In the genomic region with DNA sequence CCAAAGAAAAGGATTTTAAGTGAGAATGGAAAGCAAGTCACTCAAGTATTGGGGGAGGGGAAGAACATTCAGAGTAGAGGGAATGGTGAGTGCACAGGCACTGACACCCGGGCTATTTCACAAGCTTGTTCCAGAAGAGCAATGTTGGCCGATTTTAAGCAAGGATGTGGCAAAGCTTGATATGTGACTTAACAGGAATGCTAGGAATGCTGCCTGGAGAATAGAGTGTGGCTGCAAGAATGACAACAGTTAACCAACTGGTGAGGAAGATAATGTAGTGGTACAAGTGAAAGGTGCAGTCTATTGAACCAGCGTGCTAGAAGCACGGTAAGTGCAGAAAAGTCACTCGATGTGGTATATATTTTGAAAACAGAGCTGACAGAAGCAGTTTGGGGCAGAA, we compare ENCODE assay signal across 11 cellular contexts. TPM values are rescaled to one million over a fixed set of nuclear protein-coding genes. Genes with fewer than 3 reads are reported as not detected.
DNase-seq lines count a peak whose midpoint lies in the region; ATAC-seq and TF ChIP-seq lines count a peak whose summit lies in the region.
"Had no signal": no experiment of that assay in that cellular context is flagged by ENCODE, and none has a peak within 500 bp of the region (broad histone marks: within the 10 kb centered on the region; RNA-seq: fewer than 3 reads in every experiment).

No MANE protein-coding gene starts in this region.

- H2AFZ ChIP-seq in mesenchymal stem cell (ENCODE audit: low read depth, low read length) = no peak overlapping the region

- no peaks in the 10 kb centered on the region for H3K36me3 ChIP-seq in mesenchymal stem cell (ENCODE audit: control insufficient read depth in 1 of 2, insufficient read depth in 2 of 2, low read depth in 1 of 2, low read length in 2 of 2)
- no peaks in the 10 kb centered on the region for H3K36me3 ChIP-seq in prostate gland

- intact Hi-C loops in CD4-positive, alpha-beta T cell (cut with DNase I, micrococcal nuclease) = loop anchor here (1.0 to 10.0 kb wide), 2 partner anchors 88 to 331 kb away; no protein-coding TSS in a partner anchor
- intact Hi-C loops in prostate gland (cut with DNase I) = no loop called here

- H3K4me3 ChIP-seq in AG09309 (ENCODE audit: control insufficient read depth, low read depth, low read length) (no peak overlapping the region), epithelial cell of esophagus (ENCODE audit: low read length) (no peak overlapping the region), mesenchymal stem cell (ENCODE audit: insufficient read depth in 1 of 2, low read depth in 1 of 2, low read length in 2 of 2) (no peak overlapping the region), prostate gland (no peak overlapping the region)

- H3K27me3 ChIP-seq in mesenchymal stem cell (ENCODE audit: control insufficient read depth in 1 of 2, insufficient read depth in 1 of 2, low read length in 2 of 2) (no peaks in the 10 kb centered on the region), prostate gland (replicated peaks; ENCODE audit: insufficient read depth) (peaks cover 5% of the 10 kb centered on the region)
- no peaks in the 10 kb centered on the region for H3K27me3 ChIP-seq in CD4-positive, alpha-beta T cell (ENCODE audit: control insufficient read depth, insufficient read depth, low read length)

- H3K4me3 Mint-ChIP-seq in CD4-positive, alpha-beta T cell = no peak overlapping the region
- H3K4me3 Mint-ChIP-seq: effector memory CD8-positive, alpha-beta T cell had no signal

- DNase-seq in AG09309 (ENCODE audit: low read depth) (peak; percentile 78), M059J (ENCODE audit: low read depth) (peak; percentile 98), epithelial cell of esophagus (ENCODE audit: low read depth) (peak; percentile 86), mesenchymal stem cell (peak; percentile 81), COLO668 (lab: John Stamatoyannopoulos, UW; ENCODE audit: unreplicated experiment) (no peak), NOMO-1 (lab: John Stamatoyannopoulos, UW; ENCODE audit: unreplicated experiment in 2 of 2) (no peak), prostate gland (ENCODE audit: low spot score) (no peak)
- no peak for DNase-seq in CD4-positive, alpha-beta T cell
- DNase-seq: activated T-cell treated with anti-CD3 and anti-CD28 coated beads for 4 hours; effector memory CD8-positive, alpha-beta T cell; stimulated activated CD8-positive, alpha-beta memory T cell treated with anti-CD3 and anti-CD28 coated beads, Interleukin-4, amount 100 ng/mL, for 48 hours had no signal

- WGBS in mesenchymal stem cell = 8% methylated on average over 5 of the region's 5 CpGs
- WGBS in prostate gland = 48% methylated on average over 5 of the region's 5 CpGs

- H2BK15ac ChIP-seq in mesenchymal stem cell (ENCODE audit: low read depth, poor library complexity, severe bottlenecking) = no peak overlapping the region

- H3K27me3 Mint-ChIP-seq in CD4-positive, alpha-beta T cell = peaks cover 5% of the 10 kb centered on the region
- H3K27me3 Mint-ChIP-seq: effector memory CD8-positive, alpha-beta T cell had no signal

- H2BK12ac ChIP-seq in mesenchymal stem cell (ENCODE audit: low read length in 2 of 2) = peak overlapping the region in 1 of 2 experiments; percentile 23

- TF ChIP-seq POLR2A in prostate gland (IDR thresholded peaks at IDR 0.05) = no peak

- no peaks in the 10 kb centered on the region for H3K79me1 ChIP-seq in mesenchymal stem cell (replicated peaks; ENCODE audit: low read length, poor library complexity, severe bottlenecking)

- no peak overlapping the region for H3K4me2 ChIP-seq in mesenchymal stem cell (ENCODE audit: low read length, poor library complexity, severe bottlenecking)

- peak overlapping the region; percentile 60 for H2BK5ac ChIP-seq in mesenchymal stem cell (ENCODE audit: low read depth, low read length, poor library complexity, severe bottlenecking)

- H2AK5ac ChIP-seq in mesenchymal stem cell (ENCODE audit: low read length, severe bottlenecking) = peak overlapping the region; percentile 23

- POLR2A ChIA-PET in CD4-positive, alpha-beta T cell (lab: Charles Lee) = no interaction called here

- H3K14ac ChIP-seq in mesenchymal stem cell (ENCODE audit: low read length in 2 of 2) = no peak overlapping the region

- CTCF ChIA-PET in CD4-positive, alpha-beta T cell (lab: Charles Lee) = no interaction called here

- H3K4me1 Mint-ChIP-seq in CD4-positive, alpha-beta T cell (ENCODE audit: low read depth) = peaks cover 6% of the 10 kb centered on the region

- H3K27ac ChIP-seq in mesenchymal stem cell (ENCODE audit: low read length, poor library complexity, severe bottlenecking) = peak overlapping the region; percentile 87
- H3K27ac ChIP-seq in CD4-positive, alpha-beta T cell (ENCODE audit: low read depth, low read length) = no peak overlapping the region
- H3K27ac ChIP-seq in prostate gland = no peak overlapping the region

- TF ChIP-seq CTCF in AG09309 (IDR thresholded peaks at IDR 0.05; ENCODE audit: control insufficient read depth, insufficient read depth, low read depth, low read length, missing control alignments) = no peak
- no peak for TF ChIP-seq CTCF in epithelial cell of esophagus (IDR thresholded peaks at IDR 0.05; ENCODE audit: insufficient read depth, low read depth, low read length, missing control alignments)
- TF ChIP-seq CTCF in CD4-positive, alpha-beta T cell (IDR thresholded peaks at IDR 0.05) = no peak
- TF ChIP-seq CTCF in prostate gland (IDR thresholded peaks at IDR 0.05) = no peak

- H3K18ac ChIP-seq in mesenchymal stem cell (ENCODE audit: low read depth in 1 of 2, low read length in 2 of 2) = peak overlapping the region; percentile 18 to 19

- no peak overlapping the region for H4K91ac ChIP-seq in mesenchymal stem cell (ENCODE audit: low read length)

- no peak for ATAC-seq in CD4-positive, alpha-beta T cell (ENCODE audit: poor library complexity)
- ATAC-seq: effector memory CD8-positive, alpha-beta T cell had no signal

- H3K23ac ChIP-seq in mesenchymal stem cell (ENCODE audit: low read length in 2 of 2) = no peak overlapping the region

- no peaks in the 10 kb centered on the region for H3K9me3 ChIP-seq in mesenchymal stem cell (ENCODE audit: control insufficient read depth, low read length)
- H3K9me3 ChIP-seq in CD4-positive, alpha-beta T cell (ENCODE audit: control insufficient read depth, low read length) = no peaks in the 10 kb centered on the region
- H3K9me3 ChIP-seq in prostate gland = no peaks in the 10 kb centered on the region

- H3K27ac Mint-ChIP-seq in CD4-positive, alpha-beta T cell = no peak overlapping the region
- H3K27ac Mint-ChIP-seq: effector memory CD8-positive, alpha-beta T cell had no signal

- no peak overlapping the region for H3K4ac ChIP-seq in mesenchymal stem cell (ENCODE audit: low read depth in 1 of 2, low read length in 2 of 2)

- H3K9me3 Mint-ChIP-seq in CD4-positive, alpha-beta T cell = no peaks in the 10 kb centered on the region
- H3K9me3 Mint-ChIP-seq: effector memory CD8-positive, alpha-beta T cell had no signal

- H3K36me3 Mint-ChIP-seq in CD4-positive, alpha-beta T cell (ENCODE audit: low read depth) = no peaks in the 10 kb centered on the region

- H4K8ac ChIP-seq in mesenchymal stem cell (ENCODE audit: low read length) = no peak overlapping the region

- no peak overlapping the region for H3K9ac ChIP-seq in mesenchymal stem cell (ENCODE audit: low read length)

- no peak overlapping the region for H2BK120ac ChIP-seq in mesenchymal stem cell (ENCODE audit: low read depth, low read length)

- H3K4me1 ChIP-seq in mesenchymal stem cell (ENCODE audit: control insufficient read depth, insufficient read depth, low read depth, low read length) (peaks cover 19% of the 10 kb centered on the region), prostate gland (replicated peaks) (no peaks in the 10 kb centered on the region)

RNA-seq across cellular contexts. Expression of gene CCDC80, which starts 6.2 kb away (rescaled TPM):
- 136 and 288 TPM in 2 replicates for total RNA-seq in M059J (2014; rRNA removed; shearing (Covaris generic))
- polyA plus RNA-seq in mesenchymal stem cell (2013, experiment 1 of 2) = 220 TPM
- 229 TPM for polyA plus RNA-seq in mesenchymal stem cell (2013, experiment 2 of 2)
- not detected for total RNA-seq in CD4-positive, alpha-beta T cell
- 10 to 100 TPM in 1 of 2 donors, 1 to 10 TPM in 1; 2.7 to 18.4 TPM for total RNA-seq in prostate gland

Comparison
In these comparisons a context has a peak if more than half of its experiments do, and no peak if none do; other contexts are left out.
1. DNase-seq: peak in AG09309 (single experiment), M059J (single experiment), epithelial cell of esophagus (single experiment) and mesenchymal stem cell (single experiment); none in COLO668 (single experiment), NOMO-1 (0 of 2), CD4-positive, alpha-beta T cell (0 of 10) and prostate gland (single experiment).